Comparison of ENCODE assay signal across 19 cellular contexts in genomic region chr10:72822342-72822986, GRCh38.
DNase-seq lines count a peak whose midpoint lies in the region; ATAC-seq, FAIRE-seq and TF ChIP-seq lines count a peak whose summit lies in the region.
"Had no signal": no experiment of that assay in that cellular context is flagged by ENCODE, and none has a peak within 500 bp of the region (broad histone marks: within the 10 kb centered on the region; RNA-seq: fewer than 3 reads in every experiment).

No MANE protein-coding gene starts in this region.

- H3K36me3 Mint-ChIP-seq in WTC11 = peaks cover 15% of the 10 kb centered on the region
- H3K36me3 Mint-ChIP-seq: CD8-positive, alpha-beta T cell had no signal

- DNase-seq in HepG2 (ENCODE audit: low spot score) = no peak
- no peak for DNase-seq in right lobe of liver
- DNase-seq in WTC11 (ENCODE audit: low spot score) = no peak
- DNase-seq in foreskin keratinocyte = no peak
- DNase-seq: AML-193; Caco-2; Calu3; CD4-positive, alpha-beta T cell; CD8-positive, alpha-beta T cell; DMS79 treated with DMSO at 0.1 percent for 48 hours; GF-D8 had no signal

- in situ Hi-C loops in HepG2 (cut with HindIII; ENCODE audit: extremely low pct_ligation_motif_present, low pct_unique_long_range_greater_than_20kb) = no loop called here

- FAIRE-seq in HepG2 (lab: Jason Lieb, UNC) = no peak
- FAIRE-seq: A549, D721Med, G401.6 had no signal

- no TSS peak for BruUV-seq in HepG2 (replicated peaks; lab: Mats Ljungman, UMichigan)

- H3K4me1 Mint-ChIP-seq in WTC11 = peaks cover 14% of the 10 kb centered on the region

- H3K27me3 ChIP-seq in HepG2 (ENCODE audit: control insufficient read depth in 1 of 2, insufficient read depth in 2 of 2, low read length in 2 of 2) = no peaks in the 10 kb centered on the region
- no peaks in the 10 kb centered on the region for H3K27me3 ChIP-seq in right lobe of liver
- H3K27me3 ChIP-seq in foreskin keratinocyte = no peaks in the 10 kb centered on the region
- H3K27me3 ChIP-seq: BLaER1 treated with 17β-estradiol and CSF1 and Interleukin-3, amounts not matched to agents 10 nM and 100 nM had no signal

- TF ChIP-seq POLR2A in HepG2 (IDR thresholded peaks at IDR 0.05; ENCODE audit: insufficient read depth in 1 of 2, low read depth in 2 of 2, low read length in 2 of 2) = no peak
- no peak for TF ChIP-seq POLR2A in right lobe of liver (IDR thresholded peaks at IDR 0.05)

- no peak overlapping the region for H3K4me3 Mint-ChIP-seq in WTC11
- H3K4me3 Mint-ChIP-seq: B cell; CD4-positive, alpha-beta T cell; CD8-positive, alpha-beta T cell had no signal

- no peaks in the 10 kb centered on the region for H4K20me1 ChIP-seq in HepG2 (ENCODE audit: insufficient read depth, low read length)

- no peak for TF ChIP-seq EP300 in HepG2 (IDR thresholded peaks at IDR 0.05; ENCODE audit: low read depth in 2 of 2, low read length in 2 of 2)
- TF ChIP-seq EP300 in HepG2 (CRISPR knock-in tag; IDR thresholded peaks at IDR 0.05; ENCODE audit: borderline replicate concordance) = no peak

- no peak overlapping the region for H3K4me2 ChIP-seq in HepG2 (ENCODE audit: low read depth, low read length)
- H3K4me2 ChIP-seq: A549; BLaER1 treated with 17β-estradiol and CSF1 and Interleukin-3, amounts not matched to agents 10 nM and 100 nM had no signal

- no peak for ATAC-seq in HepG2
- ATAC-seq in right lobe of liver = no peak
- ATAC-seq in WTC11 = no peak
- ATAC-seq in HG02642 (IDR thresholded peaks at IDR 0.05; ENCODE audit: poor library complexity, unreplicated experiment) = no peak
- no peak for ATAC-seq in foreskin keratinocyte
- ATAC-seq: A549; CD8-positive, alpha-beta T cell had no signal

- H3K4me1 ChIP-seq in HepG2 (ENCODE audit: insufficient read depth, low read length) (peaks cover 33% of the 10 kb centered on the region), right lobe of liver (peaks cover 0 to 5% (median 0%) of the 10 kb centered on the region in 4 donors), foreskin keratinocyte (peaks cover 5% of the 10 kb centered on the region)
- H3K4me1 ChIP-seq: BLaER1 treated with 17β-estradiol and CSF1 and Interleukin-3, amounts not matched to agents 10 nM and 100 nM; Caco-2 had no signal

- no peaks in the 10 kb centered on the region for H3K79me2 ChIP-seq in HepG2 (ENCODE audit: insufficient read depth, low read length)

- TF ChIP-seq RAD21 in HepG2 (CRISPR knock-in tag; IDR thresholded peaks at IDR 0.05) = no peak

- CTCF ChIA-PET in HepG2 (lab: Yijun Ruan, JAX; ENCODE audit: low intra/inter-chr PET ratio, low total read pairs) (no interaction called here), WTC11 (lab: Charles Lee) (interaction anchor here (1.3 kb wide), 1 partner anchor 396 kb away, joined by 3 read pairs; no protein-coding TSS in a partner anchor)

- H3K27ac Mint-ChIP-seq in WTC11 = no peak overlapping the region
- H3K27ac Mint-ChIP-seq: B cell; CD4-positive, alpha-beta T cell; CD8-positive, alpha-beta T cell had no signal

- 98% methylated on average over 4 of the region's 4 CpGs for WGBS in HepG2 (ENCODE audit: low lambda C conversion rate)
- 100% methylated on average over 4 of the region's 4 CpGs for WGBS in right lobe of liver (ENCODE audit: insufficient coverage, low coverage, low lambda C conversion rate, missing lambda C conversion rate)

- POLR2A ChIA-PET in HepG2 (lab: Yijun Ruan, JAX) = no interaction called here
- POLR2A ChIA-PET in WTC11 (lab: Charles Lee) = no interaction called here

- no peak overlapping the region for H3K9ac ChIP-seq in HepG2 (ENCODE audit: insufficient read depth, low read depth, low read length)
- H3K9ac ChIP-seq: BLaER1 treated with 17β-estradiol and CSF1 and Interleukin-3, amounts not matched to agents 10 nM and 100 nM had no signal

- H3K36me3 ChIP-seq in HepG2 (replicated peaks in 1 of 2; ENCODE audit: control insufficient read depth in 1 of 2, insufficient read depth in 2 of 2, low read length in 2 of 2) = no peaks in the 10 kb centered on the region
- H3K36me3 ChIP-seq in right lobe of liver = no peaks in the 10 kb centered on the region

- no peak overlapping the region for H2AFZ ChIP-seq in HepG2 (ENCODE audit: low read length)

- H3K27ac ChIP-seq in HepG2 (ENCODE audit: extremely low read length, insufficient read depth, low read length) (no peak overlapping the region), right lobe of liver (no peak overlapping the region), foreskin keratinocyte (no peak overlapping the region)
- H3K27ac ChIP-seq: 22Rv1; A549; BLaER1 treated with 17β-estradiol and CSF1 and Interleukin-3, amounts not matched to agents 10 nM and 100 nM; C4-2B had no signal

- H3K4me3 ChIP-seq in HepG2 (replicated peaks in 1 of 3; ENCODE audit: insufficient read depth in 1 of 3, low read depth in 2 of 3, low read length in 3 of 3) (no peak overlapping the region), right lobe of liver (no peak overlapping the region)
- H3K4me3 ChIP-seq: A549; BLaER1 treated with 17β-estradiol and CSF1 and Interleukin-3, amounts not matched to agents 10 nM and 100 nM had no signal

- H3K9me3 ChIP-seq in HepG2 (ENCODE audit: low read length) = no peaks in the 10 kb centered on the region
- H3K9me3 ChIP-seq in right lobe of liver = no peaks in the 10 kb centered on the region

- intact Hi-C loops in HepG2 (cut with micrococcal nuclease; ENCODE audit: unreplicated experiment) (no loop called here), right lobe of liver (cut with DNase I) (no loop called here)

- no peaks in the 10 kb centered on the region for H3K27me3 Mint-ChIP-seq in WTC11 (ENCODE audit: low read depth)
- H3K27me3 Mint-ChIP-seq: B cell; CD4-positive, alpha-beta T cell had no signal

- H3K9me3 Mint-ChIP-seq in WTC11 = peaks cover 19% of the 10 kb centered on the region
- H3K9me3 Mint-ChIP-seq: CD4-positive, alpha-beta T cell had no signal

- TF ChIP-seq CTCF in HepG2 (CRISPR knock-in tag; IDR thresholded peaks at IDR 0.05) (no peak), right lobe of liver (IDR thresholded peaks at IDR 0.05) (no peak), WTC11 (IDR thresholded peaks at IDR 0.05) (no peak), foreskin keratinocyte (conservative IDR thresholded peaks at IDR 0.05) (no peak)

TF ChIP-seq in HepG2, 621 proteins besides CTCF, POLR2A, EP300 and RAD21 (continues in another document):
- TF ChIP-seq ZNF121 (CRISPR knock-in tag; IDR thresholded peaks at IDR 0.05) (0 out of 2 replicates have a peak, but pooled peaks have one; percentile 17), RNF219 (CRISPR knock-in tag; IDR thresholded peaks at IDR 0.05) (no peak), ZIK1 (CRISPR knock-in tag; IDR thresholded peaks at IDR 0.05; ENCODE audit: borderline replicate concordance, low read depth) (no peak)

TF ChIP-seq in WTC11, 78 proteins besides CTCF, POLR2A, EP300 and RAD21:
- no peak for TF ChIP-seq SMAD4 (CRISPR knock-in tag; IDR thresholded peaks at IDR 0.05)
- peak; percentile 55; the same call in 1 of the 2 replicates for TF ChIP-seq ZNF121 (CRISPR knock-in tag; IDR thresholded peaks at IDR 0.05)

Comparison
In these comparisons a context has a peak if more than half of its experiments do, and no peak if none do; other contexts are left out.
1. Of the 50 proteins assayed by ChIP-seq in both HepG2 and WTC11: peak only in HepG2: none; only in WTC11: none; in both: ZNF121; in neither: 49.